ENCODE assay signal across 8 cellular contexts in genomic region chr1:162822391-162823200, GRCh38. TPM values are rescaled to one million over a fixed set of nuclear protein-coding genes. Genes with fewer than 3 reads are reported as not detected.
DNase-seq lines count a peak whose midpoint lies in the region; ATAC-seq and TF ChIP-seq lines count a peak whose summit lies in the region.

No MANE protein-coding gene starts in this region.

- no peaks in the 10 kb centered on the region for H3K27me3 ChIP-seq in BJ (ENCODE audit: control insufficient read depth, insufficient read depth, low read length)

- ATAC-seq in HG03442 (IDR thresholded peaks at IDR 0.05; ENCODE audit: unreplicated experiment) (peak; percentile 55), HG02938 (IDR thresholded peaks at IDR 0.05; ENCODE audit: unreplicated experiment) (no peak), HG02840 (IDR thresholded peaks at IDR 0.05; ENCODE audit: low FRiP score, unreplicated experiment) (no peak), HG03378 (IDR thresholded peaks at IDR 0.05; ENCODE audit: unreplicated experiment) (no peak)

- no peaks in the 10 kb centered on the region for H3K36me3 Mint-ChIP-seq in neural crest cell (ENCODE audit: low read depth)

- no peaks in the 10 kb centered on the region for H3K36me3 ChIP-seq in BJ (ENCODE audit: control insufficient read depth, insufficient read depth, low read length)

- H3K9me3 Mint-ChIP-seq in neural crest cell = no peaks in the 10 kb centered on the region

- DNase-seq in BJ (ENCODE audit: low read depth) (no peak), foreskin fibroblast (peak in 1 of 2 donors; percentile 44), neural crest cell (ENCODE audit: low read depth, low spot score) (peak; percentile 4)

- H3K27me3 Mint-ChIP-seq in neural crest cell (ENCODE audit: low read depth) = peaks cover 30% of the 10 kb centered on the region

- peak overlapping the region; percentile 90 for H3K4me3 Mint-ChIP-seq in neural crest cell

- CTCF ChIA-PET in BJ (lab: Yijun Ruan, JAX) = interaction anchor here (0.6 to 1.7 kb wide), 5 partner anchors 10 to 174 kb away, joined by 3 to 5 read pairs (median 3); no protein-coding TSS in a partner anchor

- TF ChIP-seq CTCF in BJ (IDR thresholded peaks at IDR 0.05; ENCODE audit: insufficient read depth, low read depth, low read length) (peak; percentile 4; the same call in 1 of the 2 replicates), WI38 (IDR thresholded peaks at IDR 0.05; ENCODE audit: low read depth, low read length) (no peak), foreskin fibroblast (IDR thresholded peaks at IDR 0.05; ENCODE audit: low read depth, low read length) (no peak), neural crest cell (conservative IDR thresholded peaks at IDR 0.05) (peak; percentile 14)

- H3K4me3 ChIP-seq in BJ (ENCODE audit: low read depth, low read length) (peak overlapping the region; percentile 33), WI38 (ENCODE audit: low read depth, low read length) (peak overlapping the region; percentile 51), foreskin fibroblast (ENCODE audit: low read depth in 1 of 2, low read length in 2 of 2) (peak overlapping the region; percentile 49 to 59)

- no peak overlapping the region for H3K27ac Mint-ChIP-seq in neural crest cell (ENCODE audit: unreplicated experiment)

- POLR2A ChIA-PET in BJ (lab: Charles Lee) = no interaction called here

- peaks cover 18% of the 10 kb centered on the region for H3K4me1 Mint-ChIP-seq in neural crest cell

RNA-seq across cellular contexts. Expression of gene HSD17B7, which starts 32.1 kb away (rescaled TPM):
- polyA plus RNA-seq in BJ (2011; rRNA removed) = 6.0 and 7.2 TPM in 2 replicates
- 2.5 and 3.6 TPM in 2 replicates for polyA minus RNA-seq in BJ (2011; rRNA and poly(A)+ RNA removed)
- 60.1 and 62.7 TPM in 2 replicates for total RNA-seq in neural crest cell

RNA-seq across cellular contexts. Expression of gene CCDC190, which starts 38.4 kb away (rescaled TPM):
- polyA plus RNA-seq in BJ (2011; rRNA removed) = 0.31 and 0.55 TPM in 2 replicates
- 0.14 and 0.26 TPM in 2 replicates for polyA minus RNA-seq in BJ (2011; rRNA and poly(A)+ RNA removed)
- not detected in 2 replicates for total RNA-seq in neural crest cell

Comparison
In these comparisons a context has a peak if more than half of its experiments do, and no peak if none do; other contexts are left out.
1. CTCF ChIP-seq: peak in BJ (single experiment) and neural crest cell (single experiment); none in WI38 (single experiment) and foreskin fibroblast (single experiment).
2. Peak in every context shown above with its lines, with median percentiles within 50 percentile points of each other: H3K4me3 ChIP-seq.